20 cellular contexts compared by ENCODE assay signal in genomic region chr2:39175391-39175790, GRCh38. TPM values are rescaled to one million over a fixed set of nuclear protein-coding genes. Genes with fewer than 3 reads are reported as not detected.
DNase-seq lines count a peak whose midpoint lies in the region; ATAC-seq, FAIRE-seq and TF ChIP-seq lines count a peak whose summit lies in the region.
"Had no signal": no experiment of that assay in that cellular context is flagged by ENCODE, and none has a peak within 500 bp of the region (broad histone marks: within the 10 kb centered on the region; RNA-seq: fewer than 3 reads in every experiment).

No MANE protein-coding gene starts in this region.

- no peaks in the 10 kb centered on the region for H3K79me2 ChIP-seq in PC-9 (ENCODE audit: low read depth)

- 0 out of 2 replicates have a peak overlapping the region, but pooled peaks have one; percentile 18 for H2AFZ ChIP-seq in PC-9

- no peak overlapping the region for H3K27ac ChIP-seq in PC-9
- H3K27ac ChIP-seq: BLaER1 had no signal

- CTCF ChIA-PET in PC-9 (lab: Charles Lee): no interaction called here

- H3K36me3 ChIP-seq in PC-9 (ENCODE audit: low read depth) (no peaks in the 10 kb centered on the region), bronchial epithelial cell (ENCODE audit: control insufficient read depth, insufficient read depth, low read length) (no peaks in the 10 kb centered on the region)
- H3K36me3 ChIP-seq: BLaER1, HAP-1 had no signal

- no peaks in the 10 kb centered on the region for H3K9me3 Mint-ChIP-seq in stimulated activated effector memory CD8-positive, alpha-beta T cell treated with anti-CD3 and anti-CD28 coated beads, Interleukin-12 subunit alpha, Interleukin-12 subunit beta, amount 100 ng/mL, for 72 hours
- H3K9me3 Mint-ChIP-seq: CD14-positive monocyte; CD4-positive, alpha-beta memory T cell had no signal

- no peak for FAIRE-seq in bronchial epithelial cell (lab: Jason Lieb, UNC)
- FAIRE-seq: GM12878, GM19239, H1, HepG2 had no signal

- H3K4me3 ChIP-seq in PC-9: no peak overlapping the region
- no peak overlapping the region for H3K4me3 ChIP-seq in bronchial epithelial cell (ENCODE audit: low read depth, low read length)
- H3K4me3 ChIP-seq: BLaER1, GM12878, HAP-1 had no signal

- H3K27me3 ChIP-seq in PC-9 (ENCODE audit: insufficient read depth, low read depth): no peaks in the 10 kb centered on the region
- no peaks in the 10 kb centered on the region for H3K27me3 ChIP-seq in bronchial epithelial cell (ENCODE audit: control insufficient read depth, insufficient read depth, low read length)
- H3K27me3 ChIP-seq: BLaER1 had no signal

- in situ Hi-C loops in GM13977 (cut with MboI; ENCODE audit: low pct_unique_long_range_greater_than_20kb, low sequenced_read_pairs, unreplicated experiment): no loop called here

- intact Hi-C loops in PC-9 (cut with micrococcal nuclease; ENCODE audit: unreplicated experiment) (no loop called here), cardiac septum (cut with DNase I) (no loop called here)

- H3F3A ChIP-seq in PC-9 (ENCODE audit: insufficient read depth, low read depth): no peaks in the 10 kb centered on the region

- no TSS peak for BruUV-seq in PC-9 (replicated peaks; lab: Mats Ljungman, UMichigan)

- DNase-seq in NCI-H2171 treated with DMSO at 0.1 percent for 48 hours (lab: John Stamatoyannopoulos, UW): peak; percentile 30
- no peak for DNase-seq in NCI-H2171 (lab: John Stamatoyannopoulos, UW)
- no peak for DNase-seq in PC-9
- peak; percentile 68 for DNase-seq in bronchial epithelial cell (ENCODE audit: low read depth)
- DNase-seq in stimulated activated effector memory CD8-positive, alpha-beta T cell treated with anti-CD3 and anti-CD28 coated beads, Interleukin-12 subunit alpha, Interleukin-12 subunit beta, amount 100 ng/mL, for 72 hours (ENCODE audit: low spot score in 2 of 2): no peak
- DNase-seq in GM13977 (ENCODE audit: low spot score): no peak
- no peak for DNase-seq in cardiac septum (ENCODE audit: low spot score)
- DNase-seq in NCI-H446 (lab: John Stamatoyannopoulos, UW): no peak
- DNase-seq: 8988T; CD4-positive, alpha-beta memory T cell; DMS53; DND-41; EL had no signal

- H3K36me3 Mint-ChIP-seq in stimulated activated effector memory CD8-positive, alpha-beta T cell treated with anti-CD3 and anti-CD28 coated beads, Interleukin-12 subunit alpha, Interleukin-12 subunit beta, amount 100 ng/mL, for 72 hours: no peaks in the 10 kb centered on the region
- H3K36me3 Mint-ChIP-seq: CD14-positive monocyte; CD4-positive, alpha-beta memory T cell had no signal

- POLR2A ChIA-PET in PC-9 (lab: Charles Lee; ENCODE audit: unreplicated experiment): no interaction called here

- H3K9me3 ChIP-seq in PC-9 (ENCODE audit: insufficient read depth, low read depth): no peaks in the 10 kb centered on the region
- H3K9me3 ChIP-seq: BLaER1, HAP-1 had no signal

- ATAC-seq in stimulated activated effector memory CD8-positive, alpha-beta T cell treated with anti-CD3 and anti-CD28 coated beads, Interleukin-12 subunit alpha, Interleukin-12 subunit beta, amount 100 ng/mL, for 72 hours: no peak
- ATAC-seq: GM12878, HepG2 had no signal

- H3K4me3 Mint-ChIP-seq in stimulated activated effector memory CD8-positive, alpha-beta T cell treated with anti-CD3 and anti-CD28 coated beads, Interleukin-12 subunit alpha, Interleukin-12 subunit beta, amount 100 ng/mL, for 72 hours: no peak overlapping the region
- H3K4me3 Mint-ChIP-seq: CD14-positive monocyte; CD4-positive, alpha-beta memory T cell had no signal

- TF ChIP-seq CTCF in PC-9 (conservative IDR thresholded peaks at IDR 0.05) (no peak), bronchial epithelial cell (IDR thresholded peaks at IDR 0.05; ENCODE audit: insufficient read depth, low read length, severe bottlenecking) (no peak), GM13977 (IDR thresholded peaks at IDR 0.05; ENCODE audit: extremely low read depth, insufficient read depth, missing control alignments) (no peak)

- no peaks in the 10 kb centered on the region for H4K20me1 ChIP-seq in PC-9 (ENCODE audit: insufficient read depth)
- H4K20me1 ChIP-seq: BLaER1 had no signal

- no peaks in the 10 kb centered on the region for H3K4me1 Mint-ChIP-seq in stimulated activated effector memory CD8-positive, alpha-beta T cell treated with anti-CD3 and anti-CD28 coated beads, Interleukin-12 subunit alpha, Interleukin-12 subunit beta, amount 100 ng/mL, for 72 hours
- H3K4me1 Mint-ChIP-seq: CD14-positive monocyte had no signal

- peaks cover 9% of the 10 kb centered on the region for H3K4me1 ChIP-seq in PC-9 (replicated peaks; ENCODE audit: insufficient read depth)
- H3K4me1 ChIP-seq: BLaER1 had no signal

- H3K27ac Mint-ChIP-seq in stimulated activated effector memory CD8-positive, alpha-beta T cell treated with anti-CD3 and anti-CD28 coated beads, Interleukin-12 subunit alpha, Interleukin-12 subunit beta, amount 100 ng/mL, for 72 hours: peak overlapping the region; percentile 20
- H3K27ac Mint-ChIP-seq: CD14-positive monocyte; CD4-positive, alpha-beta memory T cell had no signal

- no peak overlapping the region for H3K4me2 ChIP-seq in PC-9
- H3K4me2 ChIP-seq: BLaER1 had no signal

- no peaks in the 10 kb centered on the region for H3K9me2 ChIP-seq in PC-9 (ENCODE audit: insufficient read depth)

RNA-seq across cellular contexts. Expression of gene SOS1, which starts 54.5 kb away (rescaled TPM):
- total RNA-seq in PC-9 (2021): 19.2 and 34.7 TPM in 2 replicates
- total RNA-seq in bronchial epithelial cell: 8.2 and 12.3 TPM in 2 replicates
- 27.3 TPM for total RNA-seq in cardiac septum

Comparison
In these comparisons a context has a peak if more than half of its experiments do, and no peak if none do; other contexts are left out.
1. DNase-seq: peak in NCI-H2171 treated with DMSO at 0.1 percent for 48 hours (single experiment) and bronchial epithelial cell (single experiment); none in NCI-H2171 (single experiment), PC-9 (0 of 2), stimulated activated effector memory CD8-positive, alpha-beta T cell treated with anti-CD3 and anti-CD28 coated beads, Interleukin-12 subunit alpha, Interleukin-12 subunit beta, amount 100 ng/mL, for 72 hours (0 of 2), GM13977 (single experiment), cardiac septum (single experiment) and NCI-H446 (0 of 2).